ENCODE assay signal across 1 cellular context in genomic region chr11:12680246-12680939, GRCh38.
TF ChIP-seq lines count a peak whose summit lies in the region.

No MANE protein-coding gene starts in this region.

TF ChIP-seq in GM23338, 12 proteins besides CTCF, POLR2A, EP300 and RAD21 (continued from another document):
- TF ChIP-seq ZNF462 (CRISPR knock-in tag; IDR thresholded peaks at IDR 0.05) (no peak), CREB1 (CRISPR knock-in tag; IDR thresholded peaks at IDR 0.05; ENCODE audit: low read depth) (no peak; the same call in 1 of the 2 replicates), NANOG (IDR thresholded peaks at IDR 0.05; ENCODE audit: borderline replicate concordance) (no peak), ZNF114 (CRISPR knock-in tag; IDR thresholded peaks at IDR 0.05) (no peak)
